In the genomic region with DNA sequence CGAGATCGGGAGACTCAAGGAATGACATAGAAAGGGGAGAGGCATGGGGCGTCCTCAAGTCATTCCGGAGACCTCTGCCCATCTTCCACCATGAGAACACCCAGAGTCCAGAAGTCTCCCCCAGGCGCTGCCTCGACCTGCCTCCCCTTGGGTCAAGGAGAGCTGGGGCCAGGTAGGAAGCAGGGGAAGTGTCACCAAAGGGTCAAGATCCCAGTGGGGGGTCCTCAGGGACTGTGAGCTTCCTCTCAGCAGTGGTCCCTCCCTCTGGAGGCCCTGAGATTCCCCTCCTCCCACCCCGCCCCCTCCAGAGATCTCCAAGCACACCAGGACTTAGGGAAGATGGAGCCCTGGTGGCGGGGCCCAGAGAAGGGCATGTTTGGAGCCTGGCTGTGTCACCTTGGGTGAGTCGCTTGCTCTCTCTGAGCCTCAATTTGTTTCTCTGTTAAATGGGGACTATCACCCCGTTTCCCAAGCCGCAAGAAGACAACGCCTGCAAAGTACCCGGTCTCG, we compare ENCODE assay signal across 8 cellular contexts. TPM values are rescaled to one million over a fixed set of nuclear protein-coding genes. Genes with fewer than 3 reads are reported as not detected.
A peak's percentile ranks its signal among the peaks of the same experiment; 100 is the strongest.
DNase-seq lines count a peak whose midpoint lies in the region; ATAC-seq and TF ChIP-seq lines count a peak whose summit lies in the region.

No MANE protein-coding gene starts in this region.

- H3K36me3 ChIP-seq in heart left ventricle: peaks cover 0 to 6% (median 0%) of the 10 kb centered on the region in 9 donors
- peaks cover 4 to 10% of the 10 kb centered on the region in 2 donors for H3K36me3 ChIP-seq in ascending aorta
- no peaks in the 10 kb centered on the region for H3K36me3 ChIP-seq in right lobe of liver
- H3K36me3 ChIP-seq in thymus (ENCODE audit: control insufficient read depth, insufficient read depth): no peaks in the 10 kb centered on the region

- 1 to 7% (median 4%) methylated on average over 6 to 14 of the region's 14 CpGs for WGBS in heart left ventricle, 4 donors
- WGBS in right lobe of liver (ENCODE audit: insufficient coverage, low coverage, low lambda C conversion rate, missing lambda C conversion rate): 2% methylated on average over 8 of the region's 14 CpGs
- WGBS in thymus: 7% methylated on average over 14 of the region's 14 CpGs

- no peak for TF ChIP-seq POLR2A in heart left ventricle (IDR thresholded peaks at IDR 0.05)
- no peak for TF ChIP-seq POLR2A in right lobe of liver (IDR thresholded peaks at IDR 0.05)

- intact Hi-C loops in heart left ventricle (cut with DNase I): loop anchor here in 6 of 10 donors (5.0 to 10.0 kb wide), 3 partner anchors 125 to 135 kb away; no protein-coding TSS in a partner anchor
- intact Hi-C loops in cardiac septum (cut with DNase I): loop anchor here (10.0 kb wide), 1 partner anchor 115 kb away; no protein-coding TSS in a partner anchor
- intact Hi-C loops in ascending aorta (cut with DNase I): no loop called here
- intact Hi-C loops in right lobe of liver (cut with DNase I): loop anchor here in 1 of 2 donors (5.0 kb wide), 1 partner anchor 48 kb away; no protein-coding TSS in a partner anchor

- ATAC-seq in heart left ventricle (no peak), right lobe of liver (no peak), HG02763 (IDR thresholded peaks at IDR 0.05; ENCODE audit: unreplicated experiment) (no peak)

- DNase-seq in heart left ventricle: peak in 3 of 5 donors; percentile 25 to 54 (median 43)
- no peak for DNase-seq in cardiac septum (ENCODE audit: low spot score)
- DNase-seq in ascending aorta (ENCODE audit: low spot score in 2 of 2): peak in 1 of 2 donors; percentile 85
- DNase-seq in right lobe of liver: no peak
- no peak for DNase-seq in GOT3 (lab: John Stamatoyannopoulos, UW)
- no peak for DNase-seq in kidney tubule cell (ENCODE audit: low spot score)

- no peaks in the 10 kb centered on the region for H3K9me3 ChIP-seq in heart left ventricle
- H3K9me3 ChIP-seq in ascending aorta: no peaks in the 10 kb centered on the region
- H3K9me3 ChIP-seq in right lobe of liver: no peaks in the 10 kb centered on the region
- no peaks in the 10 kb centered on the region for H3K9me3 ChIP-seq in thymus (ENCODE audit: control insufficient read depth)

- peak overlapping the region; percentile 46 to 79 (median 70) for H3K4me3 ChIP-seq in heart left ventricle
- H3K4me3 ChIP-seq in ascending aorta: peak overlapping the region; percentile 70 to 96
- peak overlapping the region; percentile 44 to 61 (median 51) for H3K4me3 ChIP-seq in right lobe of liver
- peak overlapping the region; percentile 58 for H3K4me3 ChIP-seq in thymus (ENCODE audit: low read length)

- H3K27ac ChIP-seq in heart left ventricle (peak overlapping the region in 8 of 12 donors; percentile 43 to 94 (median 80)), ascending aorta (peak overlapping the region; percentile 87 to 96), right lobe of liver (peak overlapping the region in 1 of 3 donors; percentile 57), thymus (ENCODE audit: low read depth) (no peak overlapping the region)

- TF ChIP-seq CTCF in heart left ventricle (IDR thresholded peaks at IDR 0.05) (no peak), ascending aorta (IDR thresholded peaks at IDR 0.05) (peak in 1 of 3 experiments; percentile 15), right lobe of liver (IDR thresholded peaks at IDR 0.05) (no peak)

- H3K27me3 ChIP-seq in heart left ventricle (peaks cover 0 to 24% (median 0%) of the 10 kb centered on the region in 9 donors), ascending aorta (no peaks in the 10 kb centered on the region), right lobe of liver (no peaks in the 10 kb centered on the region), thymus (ENCODE audit: control insufficient read depth, insufficient read depth) (peaks cover 32% of the 10 kb centered on the region)

- H3K4me1 ChIP-seq in heart left ventricle (peaks cover 0 to 32% (median 21%) of the 10 kb centered on the region in 12 donors), ascending aorta (peaks cover 12 to 17% of the 10 kb centered on the region in 2 donors), right lobe of liver (peaks cover 0 to 10% (median 0%) of the 10 kb centered on the region in 4 donors), thymus (ENCODE audit: control insufficient read depth, insufficient read depth, low read length) (peaks cover 9% of the 10 kb centered on the region)

RNA-seq across cellular contexts. Expression of a gene that starts 0.9 kb away (rescaled TPM):
- total RNA-seq in heart left ventricle (10 to 100 TPM in 7 of 9 donors, 1 to 10 TPM in 2; 8.8 to 23.4 (median 15.1) TPM), cardiac septum (23.8 TPM), ascending aorta (104 TPM), right lobe of liver (1 to 10 TPM in 3 of 6 experiments, under 1 TPM in 3; 0.46 to 1.6 (median 0.93) TPM)
- polyA plus RNA-seq in heart left ventricle (1 to 10 TPM; 2.4 to 9.1 TPM), thymus (3.4 TPM)

RNA-seq across cellular contexts. Expression of a gene that starts 24.1 kb away (rescaled TPM):
- not detected for total RNA-seq in heart left ventricle
- polyA plus RNA-seq in heart left ventricle: not detected
- not detected for total RNA-seq in cardiac septum
- not detected for total RNA-seq in ascending aorta
- total RNA-seq in right lobe of liver: not detected
- not detected for polyA plus RNA-seq in thymus

RNA-seq across cellular contexts. Expression of a gene that starts 35.2 kb away (rescaled TPM):
- total RNA-seq in heart left ventricle (10 to 100 TPM in 2 of 9 donors, 1 to 10 TPM in 7; 2.1 to 16.7 (median 4.9) TPM), cardiac septum (8.6 TPM), ascending aorta (120 TPM), right lobe of liver (1 to 10 TPM; 2.4 to 4.1 (median 3.0) TPM)
- polyA plus RNA-seq in heart left ventricle (1 to 10 TPM; 2.7 to 5.2 TPM), thymus (7.8 TPM)

RNA-seq across cellular contexts. Expression of a gene that starts 56.9 kb away (rescaled TPM):
- total RNA-seq in heart left ventricle (10 to 100 TPM in 7 of 9 donors, 1 to 10 TPM in 2; 8.4 to 32.8 (median 13.2) TPM), cardiac septum (13.3 TPM), ascending aorta (101 TPM), right lobe of liver (10 to 100 TPM; 15.1 to 20.2 (median 16.9) TPM)
- polyA plus RNA-seq in heart left ventricle (10 to 100 TPM; 10.6 to 12.1 TPM), thymus (109 TPM)

RNA-seq across cellular contexts. Expression of a gene that starts 58.9 kb away (rescaled TPM):
- total RNA-seq in heart left ventricle: 100 to 1,000 TPM; 204 to 417 (median 283) TPM
- polyA plus RNA-seq in heart left ventricle: 100 to 1,000 TPM; 290 to 302 TPM
- 271 TPM for total RNA-seq in cardiac septum
- total RNA-seq in ascending aorta: 159 TPM
- 100 to 1,000 TPM in 1 of 6 experiments, 10 to 100 TPM in 5; 83.8 to 119 (median 92.2) TPM for total RNA-seq in right lobe of liver
- polyA plus RNA-seq in thymus: 167 TPM

Comparison
In these comparisons a context has a peak if more than half of its experiments do, and no peak if none do; other contexts are left out.
1. DNase-seq: peak in heart left ventricle (3 of 5); none in cardiac septum (single experiment), right lobe of liver (0 of 3), GOT3 (single experiment) and kidney tubule cell (single experiment).
2. Peak in every context shown above with its lines, with median percentiles within 50 percentile points of each other: H3K4me3 ChIP-seq.